Comparison of ENCODE assay signal across 1 cellular context in genomic region chr20:62688855-62689460, GRCh38.
TF ChIP-seq lines count a peak whose summit lies in the region.

No MANE protein-coding gene starts in this region.

TF ChIP-seq in H1, 55 proteins besides CTCF, POLR2A, EP300 and RAD21 (continued from another document):
- TF ChIP-seq TAF7 (optimal IDR thresholded peaks at IDR 0.05; ENCODE audit: borderline replicate concordance, low read depth, low read length) (no peak), EGR1 (IDR thresholded peaks at IDR 0.05; ENCODE audit: borderline replicate concordance, low read depth, low read length) (no peak), SP1 (IDR thresholded peaks at IDR 0.05; ENCODE audit: low read depth, low read length) (no peak), CEBPB (IDR thresholded peaks at IDR 0.05; ENCODE audit: low read depth, low read length) (no peak), POU5F1 (IDR thresholded peaks at IDR 0.05; ENCODE audit: low read depth, low read length) (no peak), RXRA (IDR thresholded peaks at IDR 0.05; ENCODE audit: insufficient read depth, low read depth, low read length) (no peak)
